In genomic region chr13:46593403-46593802, GRCh38 we compare ENCODE assay signal across 11 cellular contexts. TPM values are rescaled to one million over a fixed set of nuclear protein-coding genes. Genes with fewer than 3 reads are reported as not detected.
DNase-seq lines count a peak whose midpoint lies in the region; ATAC-seq, FAIRE-seq and TF ChIP-seq lines count a peak whose summit lies in the region.
"Had no signal": no experiment of that assay in that cellular context is flagged by ENCODE, and none has a peak within 500 bp of the region (broad histone marks: within the 10 kb centered on the region; RNA-seq: fewer than 3 reads in every experiment).

No MANE protein-coding gene starts in this region.

- peaks cover 7% of the 10 kb centered on the region for H3K27me3 Mint-ChIP-seq in activated T-cell treated with anti-CD3 and anti-CD28 coated beads, Interleukin-2, amount 50 U/mL, for 72 hours (ENCODE audit: low read depth)

- peak overlapping the region; percentile 60 to 71 for H3K4me3 Mint-ChIP-seq in activated T-cell treated with anti-CD3 and anti-CD28 coated beads, Interleukin-2, amount 50 U/mL, for 72 hours

- no peak for TF ChIP-seq EP300 in suprapubic skin (IDR thresholded peaks at IDR 0.05)

- H3K36me3 Mint-ChIP-seq in activated T-cell treated with anti-CD3 and anti-CD28 coated beads, Interleukin-2, amount 50 U/mL, for 72 hours (ENCODE audit: insufficient read depth in 2 of 2): no peaks in the 10 kb centered on the region

- H3K9me3 ChIP-seq in suprapubic skin: no peaks in the 10 kb centered on the region
- H3K9me3 ChIP-seq: esophagus squamous epithelium had no signal

- peaks cover 75% of the 10 kb centered on the region for H3K4me1 Mint-ChIP-seq in activated T-cell treated with anti-CD3 and anti-CD28 coated beads, Interleukin-2, amount 50 U/mL, for 72 hours (ENCODE audit: low read depth)

- no peaks in the 10 kb centered on the region for H3K36me3 ChIP-seq in suprapubic skin
- H3K36me3 ChIP-seq: esophagus squamous epithelium had no signal

- ATAC-seq in HG03442 (IDR thresholded peaks at IDR 0.05; ENCODE audit: unreplicated experiment) (peak; percentile 65), HG02970 (IDR thresholded peaks at IDR 0.05; ENCODE audit: low FRiP score, unreplicated experiment) (no peak), GM21723 (IDR thresholded peaks at IDR 0.05; ENCODE audit: unreplicated experiment) (no peak)
- peak; percentile 98 to 99 for ATAC-seq in activated T-cell treated with anti-CD3 and anti-CD28 coated beads, Interleukin-2, amount 50 U/mL, for 72 hours (replicated peaks in 1 of 2)

- peak overlapping the region; percentile 17 for H3K27ac Mint-ChIP-seq in activated T-cell treated with anti-CD3 and anti-CD28 coated beads, Interleukin-2, amount 50 U/mL, for 72 hours

- TF ChIP-seq CTCF in suprapubic skin (IDR thresholded peaks at IDR 0.05): no peak

- FAIRE-seq in GM19239 (lab: Jason Lieb, UNC): peak; percentile 90

- H3K9me3 Mint-ChIP-seq in activated T-cell treated with anti-CD3 and anti-CD28 coated beads, Interleukin-2, amount 50 U/mL, for 72 hours: no peaks in the 10 kb centered on the region

- DNase-seq in GM19239 (ENCODE audit: insufficient read length, low spot score) (no peak), suprapubic skin (ENCODE audit: low spot score in 2 of 2) (no peak), amygdala (lab: John Stamatoyannopoulos, UW) (no peak)
- DNase-seq in activated T-cell treated with anti-CD3 and anti-CD28 coated beads, Interleukin-2, amount 50 U/mL, for 72 hours: peak; percentile 69 to 70
- peak; percentile 20 to 40 (median 33) for DNase-seq in stimulated activated CD4-positive, alpha-beta T cell treated with anti-CD3 and anti-CD28 coated beads, TNF-alpha, amount 100 ng/mL, for 48 hours (ENCODE audit: low read depth in 3 of 3)
- DNase-seq: esophagus squamous epithelium, midbrain had no signal

- H3K27me3 ChIP-seq in suprapubic skin: no peaks in the 10 kb centered on the region
- H3K27me3 ChIP-seq: esophagus squamous epithelium had no signal

- no peak overlapping the region for H3K27ac ChIP-seq in suprapubic skin
- H3K27ac ChIP-seq: esophagus squamous epithelium, KMS-11 had no signal

- H3K4me3 ChIP-seq in suprapubic skin: no peak overlapping the region
- H3K4me3 ChIP-seq: esophagus squamous epithelium had no signal

- H3K4me1 ChIP-seq in suprapubic skin: peaks cover 49% of the 10 kb centered on the region

- 83% methylated on average over 11 of the region's 11 CpGs for WGBS in suprapubic skin

- no peak for TF ChIP-seq POLR2A in suprapubic skin (IDR thresholded peaks at IDR 0.05)

RNA-seq across cellular contexts. Expression of gene LRCH1, which starts 40.4 kb away (rescaled TPM):
- 10 to 100 TPM; 18.4 to 21.5 TPM for total RNA-seq in activated T-cell treated with anti-CD3 and anti-CD28 coated beads, Interleukin-2, amount 50 U/mL, for 72 hours
- total RNA-seq in suprapubic skin: 10 to 100 TPM; 29.1 to 44.7 (median 34.9) TPM

Comparison
In these comparisons a context has a peak if more than half of its experiments do, and no peak if none do; other contexts are left out.
1. DNase-seq: peak in activated T-cell treated with anti-CD3 and anti-CD28 coated beads, Interleukin-2, amount 50 U/mL, for 72 hours (2 of 2) and stimulated activated CD4-positive, alpha-beta T cell treated with anti-CD3 and anti-CD28 coated beads, TNF-alpha, amount 100 ng/mL, for 48 hours (3 of 3); none in GM19239 (single experiment), suprapubic skin (0 of 2) and amygdala (0 of 56).
2. ATAC-seq: peak in HG03442 (single experiment) and activated T-cell treated with anti-CD3 and anti-CD28 coated beads, Interleukin-2, amount 50 U/mL, for 72 hours (2 of 2); none in HG02970 (single experiment) and GM21723 (single experiment).